Comparison of ENCODE assay signal across 19 cellular contexts in genomic region chr21:26583737-26584136, GRCh38. TPM values are rescaled to one million over a fixed set of nuclear protein-coding genes. Genes with fewer than 3 reads are reported as not detected.
"Had no signal": no experiment of that assay in that cellular context is flagged by ENCODE, and none has a peak within 500 bp of the region (broad histone marks: within the 10 kb centered on the region; RNA-seq: fewer than 3 reads in every experiment).

No MANE protein-coding gene starts in this region.

- H3K27me3 ChIP-seq: colonic mucosa, gastrocnemius medialis, stomach, transverse colon had no signal

- H3K9me3 ChIP-seq: colonic mucosa, gastrocnemius medialis, prostate gland, thoracic aorta, transverse colon had no signal

- ATAC-seq: gastrocnemius medialis, left cardiac atrium had no signal

- DNase-seq: colonic mucosa; effector CD4-positive, alpha-beta T cell; endodermal cell; erythroblast; gastrocnemius medialis; immature natural killer cell; left cardiac atrium; mesendoderm; naive B cell; small intestine; stimulated activated CD4-positive, alpha-beta T cell treated with anti-CD3 and anti-CD28 coated beads, Interleukin-12 subunit alpha, Interleukin-12 subunit beta, amount 100 ng/mL, for 4 hours; stimulated activated naive CD4-positive, alpha-beta T cell; stomach; substantia nigra; transverse colon had no signal

- H3K27ac ChIP-seq: colonic mucosa, gastrocnemius medialis, parathyroid adenoma, prostate gland, stomach, thoracic aorta, transverse colon had no signal

- H3K4me1 ChIP-seq: colonic mucosa, gastrocnemius medialis, parathyroid adenoma, prostate gland, stomach, transverse colon had no signal

- H3K36me3 ChIP-seq: colonic mucosa, gastrocnemius medialis, prostate gland, stomach, thoracic aorta, transverse colon had no signal

- H3K4me3 ChIP-seq: colonic mucosa, gastrocnemius medialis, prostate gland, stomach, thoracic aorta, transverse colon had no signal

RNA-seq across cellular contexts. Expression of gene CYYR1, which starts 10.7 kb away (rescaled TPM):
- polyA plus RNA-seq: fibroblast of lung, immature natural killer cell had no signal
